In the genomic region with DNA sequence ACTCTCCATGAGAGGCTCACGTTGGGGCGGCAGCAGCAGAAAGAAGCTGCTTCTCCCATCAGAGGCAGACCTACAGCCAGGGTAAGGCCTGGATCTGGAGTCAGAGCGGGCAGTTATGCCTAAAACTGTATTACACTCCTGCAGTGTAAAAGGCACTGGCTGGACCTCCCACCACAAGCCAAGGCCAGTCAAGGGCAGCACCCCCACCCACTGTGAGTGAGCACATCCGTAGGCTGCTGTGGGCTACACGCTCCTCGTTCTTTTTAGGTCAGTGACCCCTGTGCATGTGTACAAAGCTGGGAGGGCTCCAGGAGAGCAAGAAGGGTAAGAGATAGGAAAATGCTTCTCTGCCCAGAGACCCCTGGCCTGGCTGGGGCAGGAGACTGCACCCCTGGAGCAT, we compare ENCODE assay signal across 1 cellular context.
TF ChIP-seq lines count a peak whose summit lies in the region.

No MANE protein-coding gene starts in this region.

TF ChIP-seq in HepG2, 621 proteins besides CTCF, POLR2A, EP300 and RAD21 (continues in another document):
- TF ChIP-seq, protein P1, sequence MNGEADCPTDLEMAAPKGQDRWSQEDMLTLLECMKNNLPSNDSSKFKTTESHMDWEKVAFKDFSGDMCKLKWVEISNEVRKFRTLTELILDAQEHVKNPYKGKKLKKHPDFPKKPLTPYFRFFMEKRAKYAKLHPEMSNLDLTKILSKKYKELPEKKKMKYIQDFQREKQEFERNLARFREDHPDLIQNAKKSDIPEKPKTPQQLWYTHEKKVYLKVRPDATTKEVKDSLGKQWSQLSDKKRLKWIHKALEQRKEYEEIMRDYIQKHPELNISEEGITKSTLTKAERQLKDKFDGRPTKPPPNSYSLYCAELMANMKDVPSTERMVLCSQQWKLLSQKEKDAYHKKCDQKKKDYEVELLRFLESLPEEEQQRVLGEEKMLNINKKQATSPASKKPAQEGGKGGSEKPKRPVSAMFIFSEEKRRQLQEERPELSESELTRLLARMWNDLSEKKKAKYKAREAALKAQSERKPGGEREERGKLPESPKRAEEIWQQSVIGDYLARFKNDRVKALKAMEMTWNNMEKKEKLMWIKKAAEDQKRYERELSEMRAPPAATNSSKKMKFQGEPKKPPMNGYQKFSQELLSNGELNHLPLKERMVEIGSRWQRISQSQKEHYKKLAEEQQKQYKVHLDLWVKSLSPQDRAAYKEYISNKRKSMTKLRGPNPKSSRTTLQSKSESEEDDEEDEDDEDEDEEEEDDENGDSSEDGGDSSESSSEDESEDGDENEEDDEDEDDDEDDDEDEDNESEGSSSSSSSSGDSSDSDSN (CRISPR knock-in tag; IDR thresholded peaks at IDR 0.05): peak; percentile 54
- TF ChIP-seq RBM22 (optimal IDR thresholded peaks at IDR 0.05; ENCODE audit: low read length) (no peak), ZBTB7B (CRISPR knock-in tag; IDR thresholded peaks at IDR 0.05) (peak; percentile 84), MED1 (CRISPR knock-in tag; IDR thresholded peaks at IDR 0.05) (peak; percentile 64), WIZ (CRISPR knock-in tag; IDR thresholded peaks at IDR 0.05) (0 out of 2 replicates have a peak, but pooled peaks have one; percentile 31), SOX6 (IDR thresholded peaks at IDR 0.05) (no peak), SOX6 (CRISPR knock-in tag; IDR thresholded peaks at IDR 0.05) (peak; percentile 42), ZNF792 (CRISPR knock-in tag; IDR thresholded peaks at IDR 0.05) (0 out of 2 replicates have a peak, but pooled peaks have one; percentile 46), FOXK2 (IDR thresholded peaks at IDR 0.05) (peak; percentile 36; the same call in 1 of the 2 replicates), ZFX (CRISPR knock-in tag; IDR thresholded peaks at IDR 0.05; ENCODE audit: low read depth) (peak; percentile 61; the same call in 1 of the 2 replicates), ETV5 (CRISPR knock-in tag; IDR thresholded peaks at IDR 0.05; ENCODE audit: borderline replicate concordance) (peak; percentile 56; the same call in 1 of the 2 replicates), NONO (IDR thresholded peaks at IDR 0.05) (no peak), NONO (CRISPR knock-in tag; conservative IDR thresholded peaks at IDR 0.05) (0 out of 2 replicates have a peak, but pooled peaks have one; percentile 45), ZNF274 (CRISPR knock-in tag; IDR thresholded peaks at IDR 0.05) (no peak), GATAD1 (CRISPR knock-in tag; IDR thresholded peaks at IDR 0.05) (no peak), SP5 (CRISPR knock-in tag; IDR thresholded peaks at IDR 0.05; ENCODE audit: borderline replicate concordance, low read depth) (peak; percentile 33; the same call in 1 of the 2 replicates), ZNF616 (CRISPR knock-in tag; IDR thresholded peaks at IDR 0.05; ENCODE audit: low read depth) (0 out of 2 replicates have a peak, but pooled peaks have one; percentile 36), MYC (CRISPR knock-in tag; IDR thresholded peaks at IDR 0.05; ENCODE audit: borderline replicate concordance) (peak; percentile 59), FOXA1 (IDR thresholded peaks at IDR 0.05) (no peak), FOXA1 (CRISPR knock-in tag; IDR thresholded peaks at IDR 0.05) (peak; percentile 90), SALL1 (CRISPR knock-in tag; IDR thresholded peaks at IDR 0.05) (peak; percentile 77)
- TF ChIP-seq, protein P2, sequence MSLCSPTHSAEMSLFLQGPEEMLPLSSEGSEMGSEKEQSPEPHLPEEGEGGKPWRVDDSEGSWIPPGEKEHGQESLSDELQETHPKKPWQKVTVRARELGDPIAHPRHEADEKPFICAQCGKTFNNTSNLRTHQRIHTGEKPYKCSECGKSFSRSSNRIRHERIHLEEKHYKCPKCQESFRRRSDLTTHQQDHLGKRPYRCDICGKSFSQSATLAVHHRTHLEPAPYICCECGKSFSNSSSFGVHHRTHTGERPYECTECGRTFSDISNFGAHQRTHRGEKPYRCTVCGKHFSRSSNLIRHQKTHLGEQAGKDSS (CRISPR knock-in tag; IDR thresholded peaks at IDR 0.05; ENCODE audit: borderline replicate concordance, low read depth): 0 out of 2 replicates have a peak, but pooled peaks have one; percentile 29
- TF ChIP-seq, protein P3, sequence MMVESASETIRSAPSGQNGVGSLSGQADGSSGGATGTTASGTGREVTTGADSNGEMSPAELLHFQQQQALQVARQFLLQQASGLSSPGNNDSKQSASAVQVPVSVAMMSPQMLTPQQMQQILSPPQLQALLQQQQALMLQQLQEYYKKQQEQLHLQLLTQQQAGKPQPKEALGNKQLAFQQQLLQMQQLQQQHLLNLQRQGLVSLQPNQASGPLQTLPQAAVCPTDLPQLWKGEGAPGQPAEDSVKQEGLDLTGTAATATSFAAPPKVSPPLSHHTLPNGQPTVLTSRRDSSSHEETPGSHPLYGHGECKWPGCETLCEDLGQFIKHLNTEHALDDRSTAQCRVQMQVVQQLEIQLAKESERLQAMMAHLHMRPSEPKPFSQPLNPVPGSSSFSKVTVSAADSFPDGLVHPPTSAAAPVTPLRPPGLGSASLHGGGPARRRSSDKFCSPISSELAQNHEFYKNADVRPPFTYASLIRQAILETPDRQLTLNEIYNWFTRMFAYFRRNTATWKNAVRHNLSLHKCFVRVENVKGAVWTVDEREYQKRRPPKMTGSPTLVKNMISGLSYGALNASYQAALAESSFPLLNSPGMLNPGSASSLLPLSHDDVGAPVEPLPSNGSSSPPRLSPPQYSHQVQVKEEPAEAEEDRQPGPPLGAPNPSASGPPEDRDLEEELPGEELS (CRISPR knock-in tag; IDR thresholded peaks at IDR 0.05): 0 out of 2 replicates have a peak, but pooled peaks have one; percentile 29
- TF ChIP-seq, protein P4, sequence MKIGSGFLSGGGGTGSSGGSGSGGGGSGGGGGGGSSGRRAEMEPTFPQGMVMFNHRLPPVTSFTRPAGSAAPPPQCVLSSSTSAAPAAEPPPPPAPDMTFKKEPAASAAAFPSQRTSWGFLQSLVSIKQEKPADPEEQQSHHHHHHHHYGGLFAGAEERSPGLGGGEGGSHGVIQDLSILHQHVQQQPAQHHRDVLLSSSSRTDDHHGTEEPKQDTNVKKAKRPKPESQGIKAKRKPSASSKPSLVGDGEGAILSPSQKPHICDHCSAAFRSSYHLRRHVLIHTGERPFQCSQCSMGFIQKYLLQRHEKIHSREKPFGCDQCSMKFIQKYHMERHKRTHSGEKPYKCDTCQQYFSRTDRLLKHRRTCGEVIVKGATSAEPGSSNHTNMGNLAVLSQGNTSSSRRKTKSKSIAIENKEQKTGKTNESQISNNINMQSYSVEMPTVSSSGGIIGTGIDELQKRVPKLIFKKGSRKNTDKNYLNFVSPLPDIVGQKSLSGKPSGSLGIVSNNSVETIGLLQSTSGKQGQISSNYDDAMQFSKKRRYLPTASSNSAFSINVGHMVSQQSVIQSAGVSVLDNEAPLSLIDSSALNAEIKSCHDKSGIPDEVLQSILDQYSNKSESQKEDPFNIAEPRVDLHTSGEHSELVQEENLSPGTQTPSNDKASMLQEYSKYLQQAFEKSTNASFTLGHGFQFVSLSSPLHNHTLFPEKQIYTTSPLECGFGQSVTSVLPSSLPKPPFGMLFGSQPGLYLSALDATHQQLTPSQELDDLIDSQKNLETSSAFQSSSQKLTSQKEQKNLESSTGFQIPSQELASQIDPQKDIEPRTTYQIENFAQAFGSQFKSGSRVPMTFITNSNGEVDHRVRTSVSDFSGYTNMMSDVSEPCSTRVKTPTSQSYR (CRISPR knock-in tag; IDR thresholded peaks at IDR 0.05; ENCODE audit: borderline replicate concordance): peak; percentile 54; the same call in 1 of the 2 replicates
- TF ChIP-seq, protein P5, sequence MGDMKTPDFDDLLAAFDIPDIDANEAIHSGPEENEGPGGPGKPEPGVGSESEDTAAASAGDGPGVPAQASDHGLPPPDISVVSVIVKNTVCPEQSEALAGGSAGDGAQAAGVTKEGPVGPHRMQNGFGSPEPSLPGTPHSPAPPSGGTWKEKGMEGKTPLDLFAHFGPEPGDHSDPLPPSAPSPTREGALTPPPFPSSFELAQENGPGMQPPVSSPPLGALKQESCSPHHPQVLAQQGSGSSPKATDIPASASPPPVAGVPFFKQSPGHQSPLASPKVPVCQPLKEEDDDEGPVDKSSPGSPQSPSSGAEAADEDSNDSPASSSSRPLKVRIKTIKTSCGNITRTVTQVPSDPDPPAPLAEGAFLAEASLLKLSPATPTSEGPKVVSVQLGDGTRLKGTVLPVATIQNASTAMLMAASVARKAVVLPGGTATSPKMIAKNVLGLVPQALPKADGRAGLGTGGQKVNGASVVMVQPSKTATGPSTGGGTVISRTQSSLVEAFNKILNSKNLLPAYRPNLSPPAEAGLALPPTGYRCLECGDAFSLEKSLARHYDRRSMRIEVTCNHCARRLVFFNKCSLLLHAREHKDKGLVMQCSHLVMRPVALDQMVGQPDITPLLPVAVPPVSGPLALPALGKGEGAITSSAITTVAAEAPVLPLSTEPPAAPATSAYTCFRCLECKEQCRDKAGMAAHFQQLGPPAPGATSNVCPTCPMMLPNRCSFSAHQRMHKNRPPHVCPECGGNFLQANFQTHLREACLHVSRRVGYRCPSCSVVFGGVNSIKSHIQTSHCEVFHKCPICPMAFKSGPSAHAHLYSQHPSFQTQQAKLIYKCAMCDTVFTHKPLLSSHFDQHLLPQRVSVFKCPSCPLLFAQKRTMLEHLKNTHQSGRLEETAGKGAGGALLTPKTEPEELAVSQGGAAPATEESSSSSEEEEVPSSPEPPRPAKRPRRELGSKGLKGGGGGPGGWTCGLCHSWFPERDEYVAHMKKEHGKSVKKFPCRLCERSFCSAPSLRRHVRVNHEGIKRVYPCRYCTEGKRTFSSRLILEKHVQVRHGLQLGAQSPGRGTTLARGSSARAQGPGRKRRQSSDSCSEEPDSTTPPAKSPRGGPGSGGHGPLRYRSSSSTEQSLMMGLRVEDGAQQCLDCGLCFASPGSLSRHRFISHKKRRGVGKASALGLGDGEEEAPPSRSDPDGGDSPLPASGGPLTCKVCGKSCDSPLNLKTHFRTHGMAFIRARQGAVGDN (CRISPR knock-in tag; IDR thresholded peaks at IDR 0.05): peak; percentile 63
- TF ChIP-seq, protein P6, sequence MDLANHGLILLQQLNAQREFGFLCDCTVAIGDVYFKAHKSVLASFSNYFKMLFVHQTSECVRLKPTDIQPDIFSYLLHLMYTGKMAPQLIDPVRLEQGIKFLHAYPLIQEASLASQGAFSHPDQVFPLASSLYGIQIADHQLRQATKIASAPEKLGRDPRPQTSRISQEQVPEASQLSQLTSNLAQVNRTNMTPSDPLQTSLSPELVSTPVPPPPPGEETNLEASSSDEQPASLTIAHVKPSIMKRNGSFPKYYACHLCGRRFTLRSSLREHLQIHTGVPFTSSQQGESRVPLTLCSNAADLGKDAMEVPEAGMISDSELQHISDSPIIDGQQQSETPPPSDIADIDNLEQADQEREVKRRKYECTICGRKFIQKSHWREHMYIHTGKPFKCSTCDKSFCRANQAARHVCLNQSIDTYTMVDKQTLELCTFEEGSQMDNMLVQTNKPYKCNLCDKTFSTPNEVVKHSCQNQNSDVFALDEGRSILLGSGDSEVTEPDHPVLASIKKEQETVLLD (CRISPR knock-in tag; IDR thresholded peaks at IDR 0.05; ENCODE audit: low read depth): no peak
- TF ChIP-seq, protein P7, sequence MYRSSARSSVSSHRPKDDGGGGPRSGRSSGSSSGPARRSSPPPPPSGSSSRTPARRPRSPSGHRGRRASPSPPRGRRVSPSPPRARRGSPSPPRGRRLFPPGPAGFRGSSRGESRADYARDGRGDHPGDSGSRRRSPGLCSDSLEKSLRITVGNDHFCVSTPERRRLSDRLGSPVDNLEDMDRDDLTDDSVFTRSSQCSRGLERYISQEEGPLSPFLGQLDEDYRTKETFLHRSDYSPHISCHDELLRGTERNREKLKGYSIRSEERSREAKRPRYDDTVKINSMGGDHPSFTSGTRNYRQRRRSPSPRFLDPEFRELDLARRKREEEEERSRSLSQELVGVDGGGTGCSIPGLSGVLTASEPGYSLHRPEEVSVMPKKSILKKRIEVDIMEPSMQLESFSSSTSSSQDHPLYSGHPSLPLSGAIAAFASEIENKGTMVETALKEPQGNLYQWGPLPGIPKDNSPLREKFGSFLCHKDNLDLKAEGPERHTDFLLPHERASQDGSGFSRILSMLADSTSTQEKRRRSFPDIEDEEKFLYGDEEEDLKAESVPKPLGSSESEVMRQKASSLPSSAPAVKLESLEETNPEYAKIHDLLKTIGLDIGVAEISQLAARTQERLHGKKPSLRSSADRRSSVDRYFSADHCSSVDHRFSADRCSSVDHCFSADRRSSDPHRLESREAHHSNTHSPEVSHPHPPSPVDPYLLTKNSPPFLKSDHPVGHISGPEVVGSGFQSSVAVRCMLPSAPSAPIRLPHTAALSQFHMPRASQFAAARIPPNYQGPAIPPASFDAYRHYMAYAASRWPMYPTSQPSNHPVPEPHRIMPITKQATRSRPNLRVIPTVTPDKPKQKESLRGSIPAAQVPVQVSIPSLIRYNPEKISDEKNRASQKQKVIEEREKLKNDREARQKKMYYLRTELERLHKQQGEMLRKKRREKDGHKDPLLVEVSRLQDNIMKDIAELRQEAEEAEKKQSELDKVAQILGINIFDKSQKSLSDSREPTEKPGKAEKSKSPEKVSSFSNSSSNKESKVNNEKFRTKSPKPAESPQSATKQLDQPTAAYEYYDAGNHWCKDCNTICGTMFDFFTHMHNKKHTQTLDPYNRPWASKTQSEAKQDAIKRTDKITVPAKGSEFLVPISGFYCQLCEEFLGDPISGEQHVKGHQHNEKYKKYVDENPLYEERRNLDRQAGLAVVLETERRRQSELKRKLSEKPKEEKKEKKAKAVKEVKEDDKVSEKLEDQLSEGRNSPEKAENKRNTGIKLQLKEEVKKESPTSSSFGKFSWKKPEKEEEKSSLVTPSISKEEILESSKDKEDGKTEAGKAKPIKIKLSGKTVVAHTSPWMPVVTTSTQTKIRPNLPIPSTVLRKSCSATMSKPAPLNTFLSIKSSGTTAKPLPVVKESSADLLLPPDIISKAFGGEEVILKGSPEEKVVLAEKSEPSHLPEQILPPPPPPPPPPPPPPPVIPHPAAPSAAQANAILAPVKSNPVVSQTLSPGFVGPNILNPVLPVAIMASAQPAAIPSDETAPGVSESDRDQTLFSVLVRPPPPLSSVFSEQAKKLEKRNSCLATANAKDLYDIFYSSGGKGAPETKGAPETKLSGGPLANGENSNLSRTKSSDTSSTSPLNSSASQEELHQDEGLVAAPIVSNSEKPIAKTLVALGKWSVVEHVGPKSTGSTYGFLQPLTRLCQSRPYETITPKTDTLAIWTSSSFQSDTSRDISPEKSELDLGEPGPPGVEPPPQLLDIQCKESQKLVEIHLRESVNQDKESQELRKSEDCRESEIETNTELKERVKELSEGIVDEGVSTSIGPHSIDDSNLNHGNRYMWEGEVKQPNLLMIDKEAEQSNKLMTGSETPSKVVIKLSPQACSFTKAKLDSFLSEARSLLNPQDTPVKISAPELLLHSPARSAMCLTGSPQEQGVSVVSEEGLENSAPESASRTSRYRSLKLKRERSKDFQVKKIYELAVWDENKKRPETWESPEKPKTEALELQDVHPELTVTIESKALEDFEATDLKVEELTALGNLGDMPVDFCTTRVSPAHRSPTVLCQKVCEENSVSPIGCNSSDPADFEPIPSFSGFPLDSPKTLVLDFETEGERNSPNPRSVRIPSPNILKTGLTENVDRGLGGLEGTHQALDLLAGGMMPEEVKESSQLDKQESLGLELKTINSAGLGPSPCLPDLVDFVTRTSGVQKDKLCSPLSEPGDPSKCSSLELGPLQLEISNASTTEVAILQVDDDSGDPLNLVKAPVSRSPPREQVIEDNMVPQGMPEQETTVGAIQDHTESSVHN (CRISPR knock-in tag; IDR thresholded peaks at IDR 0.05): no peak
- TF ChIP-seq, protein P8, sequence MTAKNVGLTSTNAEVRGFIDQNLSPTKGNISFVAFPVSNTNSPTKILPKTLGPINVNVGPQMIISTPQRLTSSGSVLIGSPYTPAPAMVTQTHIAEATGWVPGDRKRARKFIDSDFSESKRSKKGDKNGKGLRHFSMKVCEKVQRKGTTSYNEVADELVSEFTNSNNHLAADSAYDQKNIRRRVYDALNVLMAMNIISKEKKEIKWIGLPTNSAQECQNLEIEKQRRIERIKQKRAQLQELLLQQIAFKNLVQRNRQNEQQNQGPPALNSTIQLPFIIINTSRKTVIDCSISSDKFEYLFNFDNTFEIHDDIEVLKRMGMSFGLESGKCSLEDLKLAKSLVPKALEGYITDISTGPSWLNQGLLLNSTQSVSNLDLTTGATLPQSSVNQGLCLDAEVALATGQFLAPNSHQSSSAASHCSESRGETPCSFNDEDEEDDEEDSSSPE (CRISPR knock-in tag; IDR thresholded peaks at IDR 0.05): 0 out of 2 replicates have a peak, but pooled peaks have one; percentile 27
